ENCODE assay signal across 10 cellular contexts in genomic region chr4:75110061-75110460, GRCh38.
"Had no signal": no experiment of that assay in that cellular context is flagged by ENCODE, and none has a peak within 500 bp of the region (broad histone marks: within the 10 kb centered on the region; RNA-seq: fewer than 3 reads in every experiment).

No MANE protein-coding gene starts in this region.

- FAIRE-seq: HepG2, HTR-8/SVneo, K562 had no signal

- H3K4me3 ChIP-seq: K562 had no signal

- H3K27ac ChIP-seq: HL-60, KMS-11 had no signal

- DNase-seq: IMR-90, Karpas-422, Kasumi-1, KBM-7, KG1 had no signal

- ATAC-seq: HepG2, K562 had no signal
